In the genomic region with DNA sequence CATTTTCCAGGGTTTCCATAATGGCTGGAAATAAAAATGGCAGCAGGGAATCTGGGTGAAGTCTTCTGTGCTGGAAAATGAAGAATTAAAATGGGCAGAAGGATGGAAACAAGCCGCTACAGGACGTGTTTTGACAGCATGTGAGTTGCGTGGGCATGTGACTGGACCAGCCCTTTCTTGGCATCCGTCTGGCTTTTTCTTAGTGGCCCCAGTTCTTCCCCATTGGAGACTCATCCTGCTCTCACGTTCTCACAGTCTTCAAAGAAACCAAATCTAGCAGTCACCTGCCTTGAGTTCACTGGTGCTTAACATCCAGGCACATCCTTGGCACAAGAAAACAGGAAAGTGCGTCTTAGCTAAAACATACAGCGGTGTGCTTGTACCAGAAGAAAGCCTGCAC, we compare ENCODE assay signal across 2 cellular contexts.
TF ChIP-seq lines count a peak whose summit lies in the region.

No MANE protein-coding gene starts in this region.

TF ChIP-seq in IMR-90, 13 proteins besides CTCF, POLR2A, EP300 and RAD21:
- TF ChIP-seq, protein P1, sequence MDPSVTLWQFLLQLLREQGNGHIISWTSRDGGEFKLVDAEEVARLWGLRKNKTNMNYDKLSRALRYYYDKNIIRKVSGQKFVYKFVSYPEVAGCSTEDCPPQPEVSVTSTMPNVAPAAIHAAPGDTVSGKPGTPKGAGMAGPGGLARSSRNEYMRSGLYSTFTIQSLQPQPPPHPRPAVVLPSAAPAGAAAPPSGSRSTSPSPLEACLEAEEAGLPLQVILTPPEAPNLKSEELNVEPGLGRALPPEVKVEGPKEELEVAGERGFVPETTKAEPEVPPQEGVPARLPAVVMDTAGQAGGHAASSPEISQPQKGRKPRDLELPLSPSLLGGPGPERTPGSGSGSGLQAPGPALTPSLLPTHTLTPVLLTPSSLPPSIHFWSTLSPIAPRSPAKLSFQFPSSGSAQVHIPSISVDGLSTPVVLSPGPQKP (IDR thresholded peaks at IDR 0.05; ENCODE audit: borderline replicate concordance, low read depth, low read length) = no peak
- no peak for TF ChIP-seq CHD1 (IDR thresholded peaks at IDR 0.05; ENCODE audit: low read depth, low read length)
- TF ChIP-seq BHLHE40 (IDR thresholded peaks at IDR 0.05; ENCODE audit: low read depth, low read length) = no peak
- no peak for TF ChIP-seq MAFK (IDR thresholded peaks at IDR 0.05; ENCODE audit: low read depth, low read length)
- no peak for TF ChIP-seq MXI1 (IDR thresholded peaks at IDR 0.05; ENCODE audit: borderline replicate concordance, low read depth, low read length)
- TF ChIP-seq NFE2L2 (IDR thresholded peaks at IDR 0.05; ENCODE audit: low read depth, low read length) = no peak
- TF ChIP-seq MAZ (IDR thresholded peaks at IDR 0.05; ENCODE audit: borderline replicate concordance, low read depth, low read length) = no peak
- no peak for TF ChIP-seq CEBPB (IDR thresholded peaks at IDR 0.05; ENCODE audit: low read depth, low read length)
- no peak for TF ChIP-seq RFX5 (IDR thresholded peaks at IDR 0.05; ENCODE audit: low read depth, low read length)
- no peak for TF ChIP-seq FOS (IDR thresholded peaks at IDR 0.05; ENCODE audit: low read depth, low read length)
- TF ChIP-seq SMC3 (IDR thresholded peaks at IDR 0.05; ENCODE audit: low read depth, low read length) = no peak
- TF ChIP-seq, protein P2, sequence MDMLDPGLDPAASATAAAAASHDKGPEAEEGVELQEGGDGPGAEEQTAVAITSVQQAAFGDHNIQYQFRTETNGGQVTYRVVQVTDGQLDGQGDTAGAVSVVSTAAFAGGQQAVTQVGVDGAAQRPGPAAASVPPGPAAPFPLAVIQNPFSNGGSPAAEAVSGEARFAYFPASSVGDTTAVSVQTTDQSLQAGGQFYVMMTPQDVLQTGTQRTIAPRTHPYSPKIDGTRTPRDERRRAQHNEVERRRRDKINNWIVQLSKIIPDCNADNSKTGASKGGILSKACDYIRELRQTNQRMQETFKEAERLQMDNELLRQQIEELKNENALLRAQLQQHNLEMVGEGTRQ (IDR thresholded peaks at IDR 0.05; ENCODE audit: low read depth, low read length) = no peak
- no peak for TF ChIP-seq RCOR1 (IDR thresholded peaks at IDR 0.05; ENCODE audit: insufficient replicate concordance, low read length)

TF ChIP-seq in SK-N-SH treated with all-trans-retinoic acid at 6 μM for 48 hours, 23 proteins besides CTCF, POLR2A, EP300 and RAD21 (continued from another document):
- TF ChIP-seq, protein P3, sequence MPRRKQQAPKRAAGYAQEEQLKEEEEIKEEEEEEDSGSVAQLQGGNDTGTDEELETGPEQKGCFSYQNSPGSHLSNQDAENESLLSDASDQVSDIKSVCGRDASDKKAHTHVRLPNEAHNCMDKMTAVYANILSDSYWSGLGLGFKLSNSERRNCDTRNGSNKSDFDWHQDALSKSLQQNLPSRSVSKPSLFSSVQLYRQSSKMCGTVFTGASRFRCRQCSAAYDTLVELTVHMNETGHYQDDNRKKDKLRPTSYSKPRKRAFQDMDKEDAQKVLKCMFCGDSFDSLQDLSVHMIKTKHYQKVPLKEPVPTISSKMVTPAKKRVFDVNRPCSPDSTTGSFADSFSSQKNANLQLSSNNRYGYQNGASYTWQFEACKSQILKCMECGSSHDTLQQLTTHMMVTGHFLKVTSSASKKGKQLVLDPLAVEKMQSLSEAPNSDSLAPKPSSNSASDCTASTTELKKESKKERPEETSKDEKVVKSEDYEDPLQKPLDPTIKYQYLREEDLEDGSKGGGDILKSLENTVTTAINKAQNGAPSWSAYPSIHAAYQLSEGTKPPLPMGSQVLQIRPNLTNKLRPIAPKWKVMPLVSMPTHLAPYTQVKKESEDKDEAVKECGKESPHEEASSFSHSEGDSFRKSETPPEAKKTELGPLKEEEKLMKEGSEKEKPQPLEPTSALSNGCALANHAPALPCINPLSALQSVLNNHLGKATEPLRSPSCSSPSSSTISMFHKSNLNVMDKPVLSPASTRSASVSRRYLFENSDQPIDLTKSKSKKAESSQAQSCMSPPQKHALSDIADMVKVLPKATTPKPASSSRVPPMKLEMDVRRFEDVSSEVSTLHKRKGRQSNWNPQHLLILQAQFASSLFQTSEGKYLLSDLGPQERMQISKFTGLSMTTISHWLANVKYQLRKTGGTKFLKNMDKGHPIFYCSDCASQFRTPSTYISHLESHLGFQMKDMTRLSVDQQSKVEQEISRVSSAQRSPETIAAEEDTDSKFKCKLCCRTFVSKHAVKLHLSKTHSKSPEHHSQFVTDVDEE (CRISPR knock-in tag; IDR thresholded peaks at IDR 0.05) = no peak
- TF ChIP-seq ZNF8 (CRISPR knock-in tag; IDR thresholded peaks at IDR 0.05) (no peak), OSR1 (CRISPR knock-in tag; IDR thresholded peaks at IDR 0.05) (no peak), RARB (CRISPR knock-in tag; IDR thresholded peaks at IDR 0.05) (no peak), ZNF565 (CRISPR knock-in tag; conservative IDR thresholded peaks at IDR 0.05; ENCODE audit: low read depth) (no peak), ZFP30 (CRISPR knock-in tag; IDR thresholded peaks at IDR 0.05) (no peak)
